34 cellular contexts compared by ENCODE assay signal in genomic region chr4:43732829-43733426, GRCh38.
"Had no signal": no experiment of that assay in that cellular context is flagged by ENCODE, and none has a peak within 500 bp of the region (broad histone marks: within the 10 kb centered on the region; RNA-seq: fewer than 3 reads in every experiment).

No MANE protein-coding gene starts in this region.

- H3K4me3 Mint-ChIP-seq: activated CD4-positive, alpha-beta memory T cell treated with anti-CD3 and anti-CD28 coated beads, Interleukin-2, amount 10 ng/mL, durations not matched to agents 7 days and 5 days; activated CD4-positive, alpha-beta T cell treated with anti-CD3 and anti-CD28 coated beads, Interleukin-2, amount 10 ng/mL, durations not matched to agents 7 days and 5 days; activated naive CD4-positive, alpha-beta T cell treated with anti-CD3 and anti-CD28 coated beads, Interleukin-2, amount 10 ng/mL, durations not matched to agents 7 days and 5 days; activated naive CD8-positive, alpha-beta T cell treated with anti-CD3 and anti-CD28 coated beads, Interleukin-2, amount 10 ng/mL, durations not matched to agents 7 days and 5 days; activated T-cell treated with anti-CD3 and anti-CD28 coated beads, Interleukin-2, amount 50 U/mL, for 24 hours; activated T-cell treated with anti-CD3 and anti-CD28 coated beads, Interleukin-2, amount 50 U/mL, for 72 hours; brain; dendritic cell treated with granulocyte-macrophage colony-stimulating factor and Interleukin-4, amounts not matched to agents 40 ng/mL and 50 ng/mL, for 4 days; WTC11 had no signal

- DNase-seq: activated CD4-positive, alpha-beta memory T cell treated with anti-CD3 and anti-CD28 coated beads, Interleukin-2, amount 10 ng/mL, durations not matched to agents 7 days and 5 days; activated CD4-positive, alpha-beta T cell treated with anti-CD3 and anti-CD28 coated beads for 1 hour; activated CD4-positive, alpha-beta T cell treated with anti-CD3 and anti-CD28 coated beads for 4 hours; activated CD4-positive, alpha-beta T cell treated with anti-CD3 and anti-CD28 coated beads, Interleukin-2, amount 10 ng/mL, durations not matched to agents 7 days and 5 days; activated CD4-positive, alpha-beta T cell treated with anti-CD3 and anti-CD28 coated beads, Interleukin-2, amount 50 U/mL, for 4 hours; activated CD8-positive, alpha-beta memory T cell treated with anti-CD3 and anti-CD28 coated beads, Interleukin-2, amount 50 U/mL, for 48 hours; activated gamma-delta T cell; activated naive CD4-positive, alpha-beta T cell; activated naive CD4-positive, alpha-beta T cell treated with anti-CD3 and anti-CD28 coated beads, Interleukin-2, amount 10 ng/mL, durations not matched to agents 7 days and 5 days; activated naive CD8-positive, alpha-beta T cell treated with anti-CD3 and anti-CD28 coated beads, Interleukin-2, amount 10 ng/mL, durations not matched to agents 7 days and 5 days; activated T-cell treated with anti-CD3 and anti-CD28 coated beads for 4 hours; activated T-cell treated with anti-CD3 and anti-CD28 coated beads, Interleukin-2, amount 50 U/mL, for 24 hours; activated T-cell treated with anti-CD3 and anti-CD28 coated beads, Interleukin-2, amount 50 U/mL, for 72 hours; central memory CD4-positive, alpha-beta T cell; cerebellar nuclear complex; colonic mucosa; dorsolateral prefrontal cortex; effector memory CD4-positive, alpha-beta T cell; erythroblast; foreskin keratinocyte; gastrocnemius medialis; glutamatergic neuron; heart left ventricle; T-helper 2 cell had no signal

- H3K4me1 ChIP-seq: ascending aorta, breast epithelium, colonic mucosa, esophagus muscularis mucosa, foreskin keratinocyte, gastrocnemius medialis, heart left ventricle had no signal

- H3K36me3 ChIP-seq: ascending aorta, breast epithelium, cardiac muscle cell, colonic mucosa, esophagus muscularis mucosa, gastrocnemius medialis, heart left ventricle had no signal

- H3K4me3 ChIP-seq: ascending aorta, breast epithelium, cardiac muscle cell, colonic mucosa, dorsolateral prefrontal cortex, esophagus muscularis mucosa, gastrocnemius medialis, heart left ventricle had no signal

- H3K36me3 Mint-ChIP-seq: activated naive CD4-positive, alpha-beta T cell treated with anti-CD3 and anti-CD28 coated beads, Interleukin-2, amount 10 ng/mL, durations not matched to agents 7 days and 5 days; activated naive CD8-positive, alpha-beta T cell treated with anti-CD3 and anti-CD28 coated beads, Interleukin-2, amount 10 ng/mL, durations not matched to agents 7 days and 5 days; brain had no signal

- H3K4me1 Mint-ChIP-seq: activated CD4-positive, alpha-beta memory T cell treated with anti-CD3 and anti-CD28 coated beads, Interleukin-2, amount 10 ng/mL, durations not matched to agents 7 days and 5 days; activated CD4-positive, alpha-beta T cell treated with anti-CD3 and anti-CD28 coated beads, Interleukin-2, amount 10 ng/mL, durations not matched to agents 7 days and 5 days; activated naive CD4-positive, alpha-beta T cell treated with anti-CD3 and anti-CD28 coated beads, Interleukin-2, amount 10 ng/mL, durations not matched to agents 7 days and 5 days; activated naive CD8-positive, alpha-beta T cell treated with anti-CD3 and anti-CD28 coated beads, Interleukin-2, amount 10 ng/mL, durations not matched to agents 7 days and 5 days; brain; WTC11 had no signal

- H3K27ac Mint-ChIP-seq: activated CD4-positive, alpha-beta memory T cell treated with anti-CD3 and anti-CD28 coated beads, Interleukin-2, amount 10 ng/mL, durations not matched to agents 7 days and 5 days; activated CD4-positive, alpha-beta T cell treated with anti-CD3 and anti-CD28 coated beads, Interleukin-2, amount 10 ng/mL, durations not matched to agents 7 days and 5 days; activated naive CD4-positive, alpha-beta T cell treated with anti-CD3 and anti-CD28 coated beads, Interleukin-2, amount 10 ng/mL, durations not matched to agents 7 days and 5 days; activated naive CD4-positive, alpha-beta T cell treated with anti-CD3 and anti-CD28 coated beads, Interleukin-2, amount 50 U/mL, for 72 hours; activated naive CD8-positive, alpha-beta T cell treated with anti-CD3 and anti-CD28 coated beads, Interleukin-2, amount 10 ng/mL, durations not matched to agents 7 days and 5 days; activated T-cell treated with anti-CD3 and anti-CD28 coated beads, Interleukin-2, amount 50 U/mL, for 24 hours; activated T-cell treated with anti-CD3 and anti-CD28 coated beads, Interleukin-2, amount 50 U/mL, for 72 hours; brain; dendritic cell treated with granulocyte-macrophage colony-stimulating factor and Interleukin-4, amounts not matched to agents 40 ng/mL and 50 ng/mL, for 4 days; WTC11 had no signal

- H3K9me3 ChIP-seq: ascending aorta, breast epithelium, colonic mucosa, esophagus muscularis mucosa, gastrocnemius medialis had no signal

- H3K27me3 ChIP-seq: ascending aorta, breast epithelium, cardiac muscle cell, colonic mucosa, dorsolateral prefrontal cortex, esophagus muscularis mucosa, foreskin keratinocyte, gastrocnemius medialis, heart left ventricle had no signal

- FAIRE-seq: TTC549 had no signal

- H3K27ac ChIP-seq: ascending aorta, breast epithelium, cardiac muscle cell, colonic mucosa, esophagus muscularis mucosa, foreskin keratinocyte, gastrocnemius medialis, heart left ventricle, VCaP had no signal

- H3K27me3 Mint-ChIP-seq: activated CD4-positive, alpha-beta memory T cell treated with anti-CD3 and anti-CD28 coated beads, Interleukin-2, amount 10 ng/mL, durations not matched to agents 7 days and 5 days; activated CD4-positive, alpha-beta T cell treated with anti-CD3 and anti-CD28 coated beads, Interleukin-2, amount 10 ng/mL, durations not matched to agents 7 days and 5 days; activated naive CD4-positive, alpha-beta T cell treated with anti-CD3 and anti-CD28 coated beads, Interleukin-2, amount 10 ng/mL, durations not matched to agents 7 days and 5 days; activated naive CD8-positive, alpha-beta T cell treated with anti-CD3 and anti-CD28 coated beads, Interleukin-2, amount 10 ng/mL, durations not matched to agents 7 days and 5 days; activated T-cell treated with anti-CD3 and anti-CD28 coated beads, Interleukin-2, amount 50 U/mL, for 24 hours; brain; dendritic cell treated with granulocyte-macrophage colony-stimulating factor and Interleukin-4, amounts not matched to agents 40 ng/mL and 50 ng/mL, for 4 days had no signal

- ATAC-seq: activated naive CD4-positive, alpha-beta T cell treated with anti-CD3 and anti-CD28 coated beads, Interleukin-2, amount 50 U/mL, for 72 hours; activated T-cell treated with anti-CD3 and anti-CD28 coated beads, Interleukin-2, amount 50 U/mL, for 72 hours; foreskin keratinocyte; gastrocnemius medialis; heart left ventricle; WTC11 had no signal
